Comparison of ENCODE assay signal across 1 cellular context in the genomic region with DNA sequence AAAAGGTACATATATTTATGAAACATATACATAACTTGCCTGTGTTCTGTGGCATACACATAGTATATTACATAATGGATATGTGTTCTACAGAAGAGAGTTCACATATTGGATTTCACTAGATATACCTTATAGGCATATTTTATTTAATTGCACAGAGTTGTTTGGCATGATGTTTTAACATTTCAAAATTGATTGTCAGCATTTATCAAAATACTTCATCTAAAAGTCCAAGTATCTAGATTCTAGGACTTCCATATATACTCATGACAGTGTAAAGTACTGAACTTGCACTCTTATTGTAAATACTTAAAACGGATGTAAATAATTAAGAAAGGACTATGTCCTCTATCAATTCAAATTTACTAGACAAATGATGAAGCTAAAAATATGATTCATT.
TF ChIP-seq lines count a peak whose summit lies in the region.

No MANE protein-coding gene starts in this region.

TF ChIP-seq in K562, 482 proteins besides CTCF, POLR2A, EP300 and RAD21 (continued from another document):
- TF ChIP-seq ZNF280A (IDR thresholded peaks at IDR 0.05; ENCODE audit: low read depth, partially characterized antibody) (no peak), PYGO2 (tag; IDR thresholded peaks at IDR 0.05) (no peak)
